8 cellular contexts compared by ENCODE assay signal in the genomic region with DNA sequence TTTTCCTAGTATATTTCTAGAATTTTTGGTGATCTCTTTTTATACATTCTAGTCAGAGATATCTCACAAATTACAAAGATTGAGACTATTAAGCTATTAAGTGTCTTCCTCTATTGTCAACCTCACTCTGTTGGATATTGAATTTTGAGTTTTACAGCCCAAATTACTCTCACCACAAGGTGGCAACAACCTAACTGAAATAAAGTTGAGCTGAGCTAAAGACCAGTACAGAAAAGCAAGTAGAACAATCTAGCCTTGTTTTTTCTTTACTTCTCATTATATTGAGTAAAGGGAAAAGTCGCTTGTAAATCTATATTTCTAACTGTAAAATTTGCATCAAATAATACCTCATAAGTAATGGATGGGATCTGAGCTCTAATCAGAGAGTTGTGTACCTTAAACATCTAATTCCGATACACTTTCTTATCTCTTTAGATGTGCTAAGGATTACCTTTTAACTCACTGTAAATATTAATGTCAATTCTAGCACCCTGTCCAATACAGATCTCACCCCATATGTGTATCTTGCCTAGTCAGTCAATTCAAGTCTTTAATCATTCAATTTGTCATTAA. TPM values are rescaled to one million over a fixed set of nuclear protein-coding genes. Genes with fewer than 3 reads are reported as not detected.
DNase-seq lines count a peak whose midpoint lies in the region; ATAC-seq and TF ChIP-seq lines count a peak whose summit lies in the region.

No MANE protein-coding gene starts in this region.

- WGBS in sigmoid colon, 2 donors: 38 to 68% methylated on average over 2 of the region's 2 CpGs

- intact Hi-C loops in sigmoid colon (cut with DNase I): loop anchor here (10.0 kb wide), 1 partner anchor 419 kb away; no protein-coding TSS in a partner anchor

- H3K27me3 ChIP-seq in sigmoid colon: peaks cover 0 to 10% (median 0%) of the 10 kb centered on the region in 3 donors

- H3K27ac ChIP-seq in sigmoid colon: no peak overlapping the region

- H3K4me3 Mint-ChIP-seq in naive B cell: no peak overlapping the region

- no peak overlapping the region for H3K4me3 ChIP-seq in sigmoid colon

- TF ChIP-seq EP300 in sigmoid colon (IDR thresholded peaks at IDR 0.05): no peak

- H3K36me3 Mint-ChIP-seq in naive B cell: no peaks in the 10 kb centered on the region

- TF ChIP-seq CTCF in sigmoid colon (IDR thresholded peaks at IDR 0.05): peak in 2 of 4 experiments; percentile 15 to 36

- no peaks in the 10 kb centered on the region for H3K4me1 Mint-ChIP-seq in naive B cell

- ATAC-seq in naive B cell (ENCODE audit: low read depth in 2 of 2): peak; percentile 41 to 55
- ATAC-seq in HG02610 (IDR thresholded peaks at IDR 0.05; ENCODE audit: unreplicated experiment): no peak
- no peak for ATAC-seq in HG02870 (IDR thresholded peaks at IDR 0.05; ENCODE audit: unreplicated experiment)

- H3K9me3 ChIP-seq in sigmoid colon: no peaks in the 10 kb centered on the region

- H3K27ac Mint-ChIP-seq in naive B cell: peak overlapping the region in 1 of 6 donors; percentile 14

- peaks cover 0 to 22% (median 5%) of the 10 kb centered on the region in 3 donors for H3K27me3 Mint-ChIP-seq in naive B cell

- H3K4me1 ChIP-seq in sigmoid colon: no peaks in the 10 kb centered on the region

- H3K36me3 ChIP-seq in sigmoid colon: no peaks in the 10 kb centered on the region

- DNase-seq in GM04504 (ENCODE audit: low read depth) (peak; percentile 10), MV-4-11 (lab: John Stamatoyannopoulos, UW) (peak; percentile 15), cerebellum (ENCODE audit: low spot score) (peak; percentile 19), naive B cell (peak; percentile 25), GF-D8 (lab: John Stamatoyannopoulos, UW) (no peak), sigmoid colon (no peak)

- no peaks in the 10 kb centered on the region for H3K9me3 Mint-ChIP-seq in naive B cell

- TF ChIP-seq POLR2A in sigmoid colon (IDR thresholded peaks at IDR 0.05): no peak

RNA-seq across cellular contexts. Expression of a gene that starts 13.6 kb away (rescaled TPM):
- total RNA-seq in cerebellum (56.2 TPM), sigmoid colon (10 to 100 TPM; 17.1 to 27.5 (median 22.6) TPM)
- polyA plus RNA-seq in naive B cell (ENCODE audit: low read depth in 6 of 6) (10 to 100 TPM; 59.9 to 80.5 (median 71.2) TPM), sigmoid colon (10 to 100 TPM; 10.2 to 14.3 (median 12.1) TPM)

RNA-seq across cellular contexts. Expression of a gene that starts 26.5 kb away (rescaled TPM):
- total RNA-seq in cerebellum: 0.36 TPM
- 1 to 10 TPM in 1 of 6 donors, under 1 TPM in 2, not detected in 3; 0.35 to 2.6 (median 0.71) TPM for polyA plus RNA-seq in naive B cell (ENCODE audit: low read depth in 6 of 6)
- total RNA-seq in sigmoid colon: not detected
- polyA plus RNA-seq in sigmoid colon: not detected

RNA-seq across cellular contexts. Expression of a gene that starts 47.2 kb away (rescaled TPM):
- 85.2 TPM for total RNA-seq in cerebellum
- polyA plus RNA-seq in naive B cell (ENCODE audit: low read depth in 6 of 6): 100 to 1,000 TPM; 162 to 235 (median 220) TPM
- total RNA-seq in sigmoid colon: 100 to 1,000 TPM in 2 of 4 donors, 10 to 100 TPM in 2; 78.3 to 110 (median 94.1) TPM
- 10 to 100 TPM; 15.6 to 34.4 (median 19.0) TPM for polyA plus RNA-seq in sigmoid colon

Comparison
In these comparisons a context has a peak if more than half of its experiments do, and no peak if none do; other contexts are left out.
1. DNase-seq: peak in GM04504 (single experiment), MV-4-11 (single experiment), cerebellum (single experiment) and naive B cell (single experiment); none in GF-D8 (single experiment) and sigmoid colon (single experiment).
2. ATAC-seq: peak in naive B cell (2 of 2); none in HG02610 (single experiment) and HG02870 (single experiment).